In the genomic region with DNA sequence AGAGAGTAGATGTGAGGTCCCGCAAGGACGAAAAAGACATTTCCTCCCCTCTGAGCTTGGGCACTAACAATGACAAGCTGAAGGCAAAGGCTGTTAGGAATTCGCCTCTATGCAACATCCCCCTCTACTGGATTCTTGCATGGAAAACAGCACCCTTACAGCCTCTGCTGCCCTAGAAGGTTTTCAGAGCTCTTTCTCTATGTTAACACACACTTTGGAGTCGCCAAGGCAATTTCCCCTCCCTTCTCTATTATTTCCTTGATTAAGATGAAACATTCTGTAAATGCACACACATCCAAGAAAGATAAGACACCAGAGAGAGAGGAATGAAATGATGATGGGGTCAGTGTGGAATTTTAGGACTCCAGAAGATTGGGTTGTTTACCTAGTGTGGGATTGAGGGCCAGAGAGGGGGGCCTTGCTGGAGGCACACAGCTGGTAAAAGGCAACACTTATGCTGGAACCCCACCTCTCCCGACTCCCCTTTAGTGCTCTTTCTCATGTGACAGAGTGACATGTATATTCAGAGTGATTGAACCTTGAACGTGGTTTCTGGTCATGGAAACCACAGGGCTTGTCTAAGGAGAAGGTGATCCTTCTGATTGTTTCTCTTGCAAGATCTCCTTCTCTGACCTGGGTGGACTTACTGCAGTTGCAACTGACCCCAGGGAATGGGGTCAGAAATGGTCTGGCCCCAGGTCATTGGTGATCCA, we compare ENCODE assay signal across 1 cellular context.
A peak's percentile ranks its signal among the peaks of the same experiment; 100 is the strongest.
TF ChIP-seq lines count a peak whose summit lies in the region.

No MANE protein-coding gene starts in this region.

TF ChIP-seq in HEK293, 187 proteins besides CTCF, POLR2A, EP300 and RAD21 (continued from another document):
- TF ChIP-seq ZNF426 (tag by site-specific recombination; IDR thresholded peaks at IDR 0.05), result no peak
- TF ChIP-seq ZNF776 (tag by site-specific recombination; IDR thresholded peaks at IDR 0.05; ENCODE audit: borderline replicate concordance), result no peak
- peak; percentile 91 for TF ChIP-seq ZNF660 (tag by site-specific recombination; IDR thresholded peaks at IDR 0.05)
- TF ChIP-seq ZNF513 (tag by site-specific recombination; IDR thresholded peaks at IDR 0.05), result no peak
- no peak for TF ChIP-seq ZSCAN23 (tag by site-specific recombination; IDR thresholded peaks at IDR 0.05)
- TF ChIP-seq ZNF248 (tag by site-specific recombination; IDR thresholded peaks at IDR 0.05), result no peak
- 0 out of 2 replicates have a peak, but pooled peaks have one; percentile 19 for TF ChIP-seq ZEB2 (tag by site-specific recombination; IDR thresholded peaks at IDR 0.05)
- no peak for TF ChIP-seq ZNF114 (tag by site-specific recombination; IDR thresholded peaks at IDR 0.05)
- TF ChIP-seq, protein P1, sequence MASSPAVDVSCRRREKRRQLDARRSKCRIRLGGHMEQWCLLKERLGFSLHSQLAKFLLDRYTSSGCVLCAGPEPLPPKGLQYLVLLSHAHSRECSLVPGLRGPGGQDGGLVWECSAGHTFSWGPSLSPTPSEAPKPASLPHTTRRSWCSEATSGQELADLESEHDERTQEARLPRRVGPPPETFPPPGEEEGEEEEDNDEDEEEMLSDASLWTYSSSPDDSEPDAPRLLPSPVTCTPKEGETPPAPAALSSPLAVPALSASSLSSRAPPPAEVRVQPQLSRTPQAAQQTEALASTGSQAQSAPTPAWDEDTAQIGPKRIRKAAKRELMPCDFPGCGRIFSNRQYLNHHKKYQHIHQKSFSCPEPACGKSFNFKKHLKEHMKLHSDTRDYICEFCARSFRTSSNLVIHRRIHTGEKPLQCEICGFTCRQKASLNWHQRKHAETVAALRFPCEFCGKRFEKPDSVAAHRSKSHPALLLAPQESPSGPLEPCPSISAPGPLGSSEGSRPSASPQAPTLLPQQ (tag by site-specific recombination; IDR thresholded peaks at IDR 0.05), result 0 out of 2 replicates have a peak, but pooled peaks have one; percentile 39
- TF ChIP-seq ZNF837 (tag by site-specific recombination; IDR thresholded peaks at IDR 0.05), result no peak
- TF ChIP-seq TCF7L2 (IDR thresholded peaks at IDR 0.05; ENCODE audit: borderline replicate concordance, low read depth, low read length), result no peak
- TF ChIP-seq ZNF10 (tag by site-specific recombination; IDR thresholded peaks at IDR 0.05), result peak; percentile 74; the same call in 1 of the 2 replicates
- peak; percentile 79; the same call in 1 of the 2 replicates for TF ChIP-seq MZF1 (tag by site-specific recombination; IDR thresholded peaks at IDR 0.05; ENCODE audit: borderline replicate concordance)
- TF ChIP-seq HOXC10 (CRISPR knock-in tag; IDR thresholded peaks at IDR 0.05), result no peak
- no peak for TF ChIP-seq HOXA7 (CRISPR knock-in tag; IDR thresholded peaks at IDR 0.05; ENCODE audit: borderline replicate concordance)
- no peak for TF ChIP-seq ZNF521 (tag by site-specific recombination; IDR thresholded peaks at IDR 0.05)
- no peak for TF ChIP-seq ZNF302 (tag by site-specific recombination; IDR thresholded peaks at IDR 0.05; ENCODE audit: low read depth)
- TF ChIP-seq, protein P2, sequence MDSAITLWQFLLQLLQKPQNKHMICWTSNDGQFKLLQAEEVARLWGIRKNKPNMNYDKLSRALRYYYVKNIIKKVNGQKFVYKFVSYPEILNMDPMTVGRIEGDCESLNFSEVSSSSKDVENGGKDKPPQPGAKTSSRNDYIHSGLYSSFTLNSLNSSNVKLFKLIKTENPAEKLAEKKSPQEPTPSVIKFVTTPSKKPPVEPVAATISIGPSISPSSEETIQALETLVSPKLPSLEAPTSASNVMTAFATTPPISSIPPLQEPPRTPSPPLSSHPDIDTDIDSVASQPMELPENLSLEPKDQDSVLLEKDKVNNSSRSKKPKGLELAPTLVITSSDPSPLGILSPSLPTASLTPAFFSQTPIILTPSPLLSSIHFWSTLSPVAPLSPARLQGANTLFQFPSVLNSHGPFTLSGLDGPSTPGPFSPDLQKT (IDR thresholded peaks at IDR 0.05; ENCODE audit: borderline replicate concordance, low read depth, low read length), result no peak
- TF ChIP-seq ZBTB17 (tag by site-specific recombination; IDR thresholded peaks at IDR 0.05), result no peak
- TF ChIP-seq GLI4 (tag by site-specific recombination; IDR thresholded peaks at IDR 0.05), result no peak
- no peak for TF ChIP-seq ZNF792 (tag by site-specific recombination; IDR thresholded peaks at IDR 0.05)
- 0 out of 2 replicates have a peak, but pooled peaks have one; percentile 76 for TF ChIP-seq ZNF561 (tag by site-specific recombination; IDR thresholded peaks at IDR 0.05; ENCODE audit: borderline replicate concordance)
- TF ChIP-seq ZFP3 (tag by site-specific recombination; IDR thresholded peaks at IDR 0.05; ENCODE audit: low read depth), result no peak
TF ChIP-seq in HEK293: peak in this region for 11.
